In the genomic region with DNA sequence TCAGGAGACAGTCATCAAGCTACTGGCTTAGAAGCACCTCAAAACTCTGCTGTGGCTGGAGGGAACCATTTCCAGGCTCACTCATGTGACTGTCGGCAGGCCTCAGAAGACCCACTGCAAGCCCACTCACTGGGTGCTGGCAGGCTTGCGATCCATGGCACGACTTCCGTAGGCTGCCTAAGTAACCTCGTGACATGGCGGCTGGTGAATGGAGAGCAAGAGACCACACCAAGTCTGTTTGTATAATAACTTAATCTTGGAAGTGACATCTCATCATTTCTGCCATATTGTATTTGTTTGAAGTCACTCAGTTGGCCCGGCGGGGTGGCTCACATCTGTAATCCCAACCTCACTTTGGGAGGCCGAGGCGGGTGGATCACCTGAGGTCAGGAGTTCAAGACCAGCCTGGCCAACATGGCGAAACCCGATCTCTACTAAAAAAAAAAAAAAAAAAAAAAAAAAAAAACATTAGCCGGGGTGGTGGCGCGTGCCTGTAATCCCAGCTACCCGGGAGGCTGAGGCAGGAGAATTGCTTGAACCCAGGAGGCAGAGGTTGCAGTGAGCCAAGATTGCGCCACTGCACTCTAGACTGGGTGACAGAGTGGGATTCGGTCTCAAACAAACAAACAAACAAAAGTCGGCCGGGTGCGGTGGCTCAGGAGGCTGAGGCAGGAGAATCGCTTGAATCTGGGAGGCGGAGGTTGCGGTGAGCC, we compare ENCODE assay signal across 5 cellular contexts. TPM values are rescaled to one million over a fixed set of nuclear protein-coding genes. Genes with fewer than 3 reads are reported as not detected.
"Had no signal": no experiment of that assay in that cellular context is flagged by ENCODE, and none has a peak within 500 bp of the region (broad histone marks: within the 10 kb centered on the region; RNA-seq: fewer than 3 reads in every experiment).

No MANE protein-coding gene starts in this region.

RNA-seq across cellular contexts. Expression of a gene that starts 55.8 kb away (rescaled TPM):
- total RNA-seq: left colon; natural killer cell treated with Interleukin-12 subunit alpha and Interleukin-12 subunit beta and Interleukin-15 and Interleukin-18, amount 100 ng/mL, for 72 hours; progenitor cell of endocrine pancreas; sigmoid colon; subcutaneous adipose tissue had no signal
